ENCODE assay signal across 1 cellular context in the genomic region with DNA sequence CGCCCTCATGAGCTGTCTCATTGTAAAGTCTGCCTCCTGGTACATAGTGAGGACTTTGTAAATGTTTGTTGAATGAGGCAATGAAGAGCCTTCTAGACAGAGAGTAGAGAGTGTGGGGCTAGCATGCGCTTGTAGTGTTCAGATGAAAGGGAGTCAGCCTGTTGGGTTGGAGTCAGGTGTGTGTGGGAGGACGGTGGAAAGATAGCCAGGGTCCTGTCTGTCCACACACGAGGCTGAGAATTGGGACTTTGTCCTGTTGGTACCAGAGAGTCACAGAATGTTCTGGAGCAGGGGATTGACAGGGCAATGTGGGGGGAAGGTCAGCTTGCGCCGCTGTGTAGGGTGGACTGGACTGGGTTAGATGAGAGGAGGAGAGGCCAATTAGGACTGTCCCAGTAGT.
TF ChIP-seq lines count a peak whose summit lies in the region.

No MANE protein-coding gene starts in this region.

TF ChIP-seq in HepG2, 621 proteins besides CTCF, POLR2A, EP300 and RAD21 (continued from another document and continues in another):
- TF ChIP-seq, protein P1, sequence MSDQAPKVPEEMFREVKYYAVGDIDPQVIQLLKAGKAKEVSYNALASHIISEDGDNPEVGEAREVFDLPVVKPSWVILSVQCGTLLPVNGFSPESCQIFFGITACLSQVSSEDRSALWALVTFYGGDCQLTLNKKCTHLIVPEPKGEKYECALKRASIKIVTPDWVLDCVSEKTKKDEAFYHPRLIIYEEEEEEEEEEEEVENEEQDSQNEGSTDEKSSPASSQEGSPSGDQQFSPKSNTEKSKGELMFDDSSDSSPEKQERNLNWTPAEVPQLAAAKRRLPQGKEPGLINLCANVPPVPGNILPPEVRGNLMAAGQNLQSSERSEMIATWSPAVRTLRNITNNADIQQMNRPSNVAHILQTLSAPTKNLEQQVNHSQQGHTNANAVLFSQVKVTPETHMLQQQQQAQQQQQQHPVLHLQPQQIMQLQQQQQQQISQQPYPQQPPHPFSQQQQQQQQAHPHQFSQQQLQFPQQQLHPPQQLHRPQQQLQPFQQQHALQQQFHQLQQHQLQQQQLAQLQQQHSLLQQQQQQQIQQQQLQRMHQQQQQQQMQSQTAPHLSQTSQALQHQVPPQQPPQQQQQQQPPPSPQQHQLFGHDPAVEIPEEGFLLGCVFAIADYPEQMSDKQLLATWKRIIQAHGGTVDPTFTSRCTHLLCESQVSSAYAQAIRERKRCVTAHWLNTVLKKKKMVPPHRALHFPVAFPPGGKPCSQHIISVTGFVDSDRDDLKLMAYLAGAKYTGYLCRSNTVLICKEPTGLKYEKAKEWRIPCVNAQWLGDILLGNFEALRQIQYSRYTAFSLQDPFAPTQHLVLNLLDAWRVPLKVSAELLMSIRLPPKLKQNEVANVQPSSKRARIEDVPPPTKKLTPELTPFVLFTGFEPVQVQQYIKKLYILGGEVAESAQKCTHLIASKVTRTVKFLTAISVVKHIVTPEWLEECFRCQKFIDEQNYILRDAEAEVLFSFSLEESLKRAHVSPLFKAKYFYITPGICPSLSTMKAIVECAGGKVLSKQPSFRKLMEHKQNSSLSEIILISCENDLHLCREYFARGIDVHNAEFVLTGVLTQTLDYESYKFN (CRISPR knock-in tag; conservative IDR thresholded peaks at IDR 0.05) = no peak
- 0 out of 2 replicates have a peak, but pooled peaks have one; percentile 49 for TF ChIP-seq ZNF572 (CRISPR knock-in tag; IDR thresholded peaks at IDR 0.05)
- TF ChIP-seq, protein P2, sequence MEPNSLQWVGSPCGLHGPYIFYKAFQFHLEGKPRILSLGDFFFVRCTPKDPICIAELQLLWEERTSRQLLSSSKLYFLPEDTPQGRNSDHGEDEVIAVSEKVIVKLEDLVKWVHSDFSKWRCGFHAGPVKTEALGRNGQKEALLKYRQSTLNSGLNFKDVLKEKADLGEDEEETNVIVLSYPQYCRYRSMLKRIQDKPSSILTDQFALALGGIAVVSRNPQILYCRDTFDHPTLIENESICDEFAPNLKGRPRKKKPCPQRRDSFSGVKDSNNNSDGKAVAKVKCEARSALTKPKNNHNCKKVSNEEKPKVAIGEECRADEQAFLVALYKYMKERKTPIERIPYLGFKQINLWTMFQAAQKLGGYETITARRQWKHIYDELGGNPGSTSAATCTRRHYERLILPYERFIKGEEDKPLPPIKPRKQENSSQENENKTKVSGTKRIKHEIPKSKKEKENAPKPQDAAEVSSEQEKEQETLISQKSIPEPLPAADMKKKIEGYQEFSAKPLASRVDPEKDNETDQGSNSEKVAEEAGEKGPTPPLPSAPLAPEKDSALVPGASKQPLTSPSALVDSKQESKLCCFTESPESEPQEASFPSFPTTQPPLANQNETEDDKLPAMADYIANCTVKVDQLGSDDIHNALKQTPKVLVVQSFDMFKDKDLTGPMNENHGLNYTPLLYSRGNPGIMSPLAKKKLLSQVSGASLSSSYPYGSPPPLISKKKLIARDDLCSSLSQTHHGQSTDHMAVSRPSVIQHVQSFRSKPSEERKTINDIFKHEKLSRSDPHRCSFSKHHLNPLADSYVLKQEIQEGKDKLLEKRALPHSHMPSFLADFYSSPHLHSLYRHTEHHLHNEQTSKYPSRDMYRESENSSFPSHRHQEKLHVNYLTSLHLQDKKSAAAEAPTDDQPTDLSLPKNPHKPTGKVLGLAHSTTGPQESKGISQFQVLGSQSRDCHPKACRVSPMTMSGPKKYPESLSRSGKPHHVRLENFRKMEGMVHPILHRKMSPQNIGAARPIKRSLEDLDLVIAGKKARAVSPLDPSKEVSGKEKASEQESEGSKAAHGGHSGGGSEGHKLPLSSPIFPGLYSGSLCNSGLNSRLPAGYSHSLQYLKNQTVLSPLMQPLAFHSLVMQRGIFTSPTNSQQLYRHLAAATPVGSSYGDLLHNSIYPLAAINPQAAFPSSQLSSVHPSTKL (CRISPR knock-in tag; IDR thresholded peaks at IDR 0.05) = peak; percentile 42
- TF ChIP-seq, protein P3, sequence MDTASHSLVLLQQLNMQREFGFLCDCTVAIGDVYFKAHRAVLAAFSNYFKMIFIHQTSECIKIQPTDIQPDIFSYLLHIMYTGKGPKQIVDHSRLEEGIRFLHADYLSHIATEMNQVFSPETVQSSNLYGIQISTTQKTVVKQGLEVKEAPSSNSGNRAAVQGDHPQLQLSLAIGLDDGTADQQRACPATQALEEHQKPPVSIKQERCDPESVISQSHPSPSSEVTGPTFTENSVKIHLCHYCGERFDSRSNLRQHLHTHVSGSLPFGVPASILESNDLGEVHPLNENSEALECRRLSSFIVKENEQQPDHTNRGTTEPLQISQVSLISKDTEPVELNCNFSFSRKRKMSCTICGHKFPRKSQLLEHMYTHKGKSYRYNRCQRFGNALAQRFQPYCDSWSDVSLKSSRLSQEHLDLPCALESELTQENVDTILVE (CRISPR knock-in tag; IDR thresholded peaks at IDR 0.05) = no peak
- TF ChIP-seq ZNF567 (CRISPR knock-in tag; IDR thresholded peaks at IDR 0.05; ENCODE audit: borderline replicate concordance) = peak; percentile 61; the same call in 1 of the 2 replicates
- TF ChIP-seq, protein P4, sequence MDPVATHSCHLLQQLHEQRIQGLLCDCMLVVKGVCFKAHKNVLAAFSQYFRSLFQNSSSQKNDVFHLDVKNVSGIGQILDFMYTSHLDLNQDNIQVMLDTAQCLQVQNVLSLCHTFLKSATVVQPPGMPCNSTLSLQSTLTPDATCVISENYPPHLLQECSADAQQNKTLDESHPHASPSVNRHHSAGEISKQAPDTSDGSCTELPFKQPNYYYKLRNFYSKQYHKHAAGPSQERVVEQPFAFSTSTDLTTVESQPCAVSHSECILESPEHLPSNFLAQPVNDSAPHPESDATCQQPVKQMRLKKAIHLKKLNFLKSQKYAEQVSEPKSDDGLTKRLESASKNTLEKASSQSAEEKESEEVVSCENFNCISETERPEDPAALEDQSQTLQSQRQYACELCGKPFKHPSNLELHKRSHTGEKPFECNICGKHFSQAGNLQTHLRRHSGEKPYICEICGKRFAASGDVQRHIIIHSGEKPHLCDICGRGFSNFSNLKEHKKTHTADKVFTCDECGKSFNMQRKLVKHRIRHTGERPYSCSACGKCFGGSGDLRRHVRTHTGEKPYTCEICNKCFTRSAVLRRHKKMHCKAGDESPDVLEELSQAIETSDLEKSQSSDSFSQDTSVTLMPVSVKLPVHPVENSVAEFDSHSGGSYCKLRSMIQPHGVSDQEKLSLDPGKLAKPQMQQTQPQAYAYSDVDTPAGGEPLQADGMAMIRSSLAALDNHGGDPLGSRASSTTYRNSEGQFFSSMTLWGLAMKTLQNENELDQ (CRISPR knock-in tag; IDR thresholded peaks at IDR 0.05; ENCODE audit: borderline replicate concordance) = no peak
- peak; percentile 6 for TF ChIP-seq TBL1XR1 (IDR thresholded peaks at IDR 0.05; ENCODE audit: borderline replicate concordance, low read length, partially characterized antibody)
- TF ChIP-seq LCORL (IDR thresholded peaks at IDR 0.05) = no peak
- 0 out of 2 replicates have a peak, but pooled peaks have one; percentile 52 for TF ChIP-seq LCORL (CRISPR knock-in tag; IDR thresholded peaks at IDR 0.05)
- TF ChIP-seq ZNF263 (CRISPR knock-in tag; IDR thresholded peaks at IDR 0.05) = peak; percentile 87
- 0 out of 2 replicates have a peak, but pooled peaks have one; percentile 47 for TF ChIP-seq ZBTB38 (CRISPR knock-in tag; IDR thresholded peaks at IDR 0.05)
- peak; percentile 48; the same call in 1 of the 2 replicates for TF ChIP-seq JUN (CRISPR knock-in tag; IDR thresholded peaks at IDR 0.05)
- TF ChIP-seq ZMYM3 (CRISPR knock-in tag; IDR thresholded peaks at IDR 0.05) = peak; percentile 7; the same call in 1 of the 2 replicates
- no peak for TF ChIP-seq PHF20 (CRISPR knock-in tag; IDR thresholded peaks at IDR 0.05)
- TF ChIP-seq ZMYM2 (CRISPR knock-in tag; IDR thresholded peaks at IDR 0.05) = 0 out of 2 replicates have a peak, but pooled peaks have one; percentile 36
- TF ChIP-seq, protein P5, sequence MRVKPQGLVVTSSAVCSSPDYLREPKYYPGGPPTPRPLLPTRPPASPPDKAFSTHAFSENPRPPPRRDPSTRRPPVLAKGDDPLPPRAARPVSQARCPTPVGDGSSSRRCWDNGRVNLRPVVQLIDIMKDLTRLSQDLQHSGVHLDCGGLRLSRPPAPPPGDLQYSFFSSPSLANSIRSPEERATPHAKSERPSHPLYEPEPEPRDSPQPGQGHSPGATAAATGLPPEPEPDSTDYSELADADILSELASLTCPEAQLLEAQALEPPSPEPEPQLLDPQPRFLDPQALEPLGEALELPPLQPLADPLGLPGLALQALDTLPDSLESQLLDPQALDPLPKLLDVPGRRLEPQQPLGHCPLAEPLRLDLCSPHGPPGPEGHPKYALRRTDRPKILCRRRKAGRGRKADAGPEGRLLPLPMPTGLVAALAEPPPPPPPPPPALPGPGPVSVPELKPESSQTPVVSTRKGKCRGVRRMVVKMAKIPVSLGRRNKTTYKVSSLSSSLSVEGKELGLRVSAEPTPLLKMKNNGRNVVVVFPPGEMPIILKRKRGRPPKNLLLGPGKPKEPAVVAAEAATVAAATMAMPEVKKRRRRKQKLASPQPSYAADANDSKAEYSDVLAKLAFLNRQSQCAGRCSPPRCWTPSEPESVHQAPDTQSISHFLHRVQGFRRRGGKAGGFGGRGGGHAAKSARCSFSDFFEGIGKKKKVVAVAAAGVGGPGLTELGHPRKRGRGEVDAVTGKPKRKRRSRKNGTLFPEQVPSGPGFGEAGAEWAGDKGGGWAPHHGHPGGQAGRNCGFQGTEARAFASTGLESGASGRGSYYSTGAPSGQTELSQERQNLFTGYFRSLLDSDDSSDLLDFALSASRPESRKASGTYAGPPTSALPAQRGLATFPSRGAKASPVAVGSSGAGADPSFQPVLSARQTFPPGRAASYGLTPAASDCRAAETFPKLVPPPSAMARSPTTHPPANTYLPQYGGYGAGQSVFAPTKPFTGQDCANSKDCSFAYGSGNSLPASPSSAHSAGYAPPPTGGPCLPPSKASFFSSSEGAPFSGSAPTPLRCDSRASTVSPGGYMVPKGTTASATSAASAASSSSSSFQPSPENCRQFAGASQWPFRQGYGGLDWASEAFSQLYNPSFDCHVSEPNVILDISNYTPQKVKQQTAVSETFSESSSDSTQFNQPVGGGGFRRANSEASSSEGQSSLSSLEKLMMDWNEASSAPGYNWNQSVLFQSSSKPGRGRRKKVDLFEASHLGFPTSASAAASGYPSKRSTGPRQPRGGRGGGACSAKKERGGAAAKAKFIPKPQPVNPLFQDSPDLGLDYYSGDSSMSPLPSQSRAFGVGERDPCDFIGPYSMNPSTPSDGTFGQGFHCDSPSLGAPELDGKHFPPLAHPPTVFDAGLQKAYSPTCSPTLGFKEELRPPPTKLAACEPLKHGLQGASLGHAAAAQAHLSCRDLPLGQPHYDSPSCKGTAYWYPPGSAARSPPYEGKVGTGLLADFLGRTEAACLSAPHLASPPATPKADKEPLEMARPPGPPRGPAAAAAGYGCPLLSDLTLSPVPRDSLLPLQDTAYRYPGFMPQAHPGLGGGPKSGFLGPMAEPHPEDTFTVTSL (CRISPR knock-in tag; IDR thresholded peaks at IDR 0.05; ENCODE audit: borderline replicate concordance) = 0 out of 2 replicates have a peak, but pooled peaks have one; percentile 30
- peak; percentile 51; the same call in 1 of the 2 replicates for TF ChIP-seq HDAC1 (CRISPR knock-in tag; IDR thresholded peaks at IDR 0.05)
- TF ChIP-seq, protein P6, sequence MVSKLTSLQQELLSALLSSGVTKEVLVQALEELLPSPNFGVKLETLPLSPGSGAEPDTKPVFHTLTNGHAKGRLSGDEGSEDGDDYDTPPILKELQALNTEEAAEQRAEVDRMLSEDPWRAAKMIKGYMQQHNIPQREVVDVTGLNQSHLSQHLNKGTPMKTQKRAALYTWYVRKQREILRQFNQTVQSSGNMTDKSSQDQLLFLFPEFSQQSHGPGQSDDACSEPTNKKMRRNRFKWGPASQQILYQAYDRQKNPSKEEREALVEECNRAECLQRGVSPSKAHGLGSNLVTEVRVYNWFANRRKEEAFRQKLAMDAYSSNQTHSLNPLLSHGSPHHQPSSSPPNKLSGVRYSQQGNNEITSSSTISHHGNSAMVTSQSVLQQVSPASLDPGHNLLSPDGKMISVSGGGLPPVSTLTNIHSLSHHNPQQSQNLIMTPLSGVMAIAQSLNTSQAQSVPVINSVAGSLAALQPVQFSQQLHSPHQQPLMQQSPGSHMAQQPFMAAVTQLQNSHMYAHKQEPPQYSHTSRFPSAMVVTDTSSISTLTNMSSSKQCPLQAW (CRISPR knock-in tag; IDR thresholded peaks at IDR 0.05) = 0 out of 2 replicates have a peak, but pooled peaks have one; percentile 24
- no peak for TF ChIP-seq ONECUT2 (CRISPR knock-in tag; IDR thresholded peaks at IDR 0.05)
- TF ChIP-seq MED1 (CRISPR knock-in tag; IDR thresholded peaks at IDR 0.05) = peak; percentile 40; the same call in 1 of the 2 replicates
- TF ChIP-seq SAP130 (CRISPR knock-in tag; IDR thresholded peaks at IDR 0.05; ENCODE audit: low read depth) = peak; percentile 42; the same call in 1 of the 2 replicates
- TF ChIP-seq, protein P7, sequence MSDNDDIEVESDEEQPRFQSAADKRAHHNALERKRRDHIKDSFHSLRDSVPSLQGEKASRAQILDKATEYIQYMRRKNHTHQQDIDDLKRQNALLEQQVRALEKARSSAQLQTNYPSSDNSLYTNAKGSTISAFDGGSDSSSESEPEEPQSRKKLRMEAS (IDR thresholded peaks at IDR 0.05) = peak; percentile 58; the same call in 1 of the 2 replicates
- TF ChIP-seq KLF9 (CRISPR knock-in tag; IDR thresholded peaks at IDR 0.05; ENCODE audit: low read depth) = no peak
- TF ChIP-seq MYC (CRISPR knock-in tag; IDR thresholded peaks at IDR 0.05; ENCODE audit: borderline replicate concordance) = 0 out of 2 replicates have a peak, but pooled peaks have one; percentile 15
- TF ChIP-seq ZNF644 (CRISPR knock-in tag; IDR thresholded peaks at IDR 0.05; ENCODE audit: low read depth) = 0 out of 2 replicates have a peak, but pooled peaks have one; percentile 23
- TF ChIP-seq ZNF3 (CRISPR knock-in tag; IDR thresholded peaks at IDR 0.05) = 0 out of 2 replicates have a peak, but pooled peaks have one; percentile 69
- TF ChIP-seq HNF4G (IDR thresholded peaks at IDR 0.05; ENCODE audit: borderline replicate concordance, low read depth, low read length) = 0 out of 2 replicates have a peak, but pooled peaks have one; percentile 39
- no peak for TF ChIP-seq HNF4G (CRISPR knock-in tag; IDR thresholded peaks at IDR 0.05; ENCODE audit: borderline replicate concordance, low read depth)
- TF ChIP-seq CHCHD3 (CRISPR knock-in tag; IDR thresholded peaks at IDR 0.05) = no peak
- peak; percentile 45; the same call in 1 of the 2 replicates for TF ChIP-seq NFKB2 (CRISPR knock-in tag; IDR thresholded peaks at IDR 0.05; ENCODE audit: borderline replicate concordance)
- TF ChIP-seq, protein P8, sequence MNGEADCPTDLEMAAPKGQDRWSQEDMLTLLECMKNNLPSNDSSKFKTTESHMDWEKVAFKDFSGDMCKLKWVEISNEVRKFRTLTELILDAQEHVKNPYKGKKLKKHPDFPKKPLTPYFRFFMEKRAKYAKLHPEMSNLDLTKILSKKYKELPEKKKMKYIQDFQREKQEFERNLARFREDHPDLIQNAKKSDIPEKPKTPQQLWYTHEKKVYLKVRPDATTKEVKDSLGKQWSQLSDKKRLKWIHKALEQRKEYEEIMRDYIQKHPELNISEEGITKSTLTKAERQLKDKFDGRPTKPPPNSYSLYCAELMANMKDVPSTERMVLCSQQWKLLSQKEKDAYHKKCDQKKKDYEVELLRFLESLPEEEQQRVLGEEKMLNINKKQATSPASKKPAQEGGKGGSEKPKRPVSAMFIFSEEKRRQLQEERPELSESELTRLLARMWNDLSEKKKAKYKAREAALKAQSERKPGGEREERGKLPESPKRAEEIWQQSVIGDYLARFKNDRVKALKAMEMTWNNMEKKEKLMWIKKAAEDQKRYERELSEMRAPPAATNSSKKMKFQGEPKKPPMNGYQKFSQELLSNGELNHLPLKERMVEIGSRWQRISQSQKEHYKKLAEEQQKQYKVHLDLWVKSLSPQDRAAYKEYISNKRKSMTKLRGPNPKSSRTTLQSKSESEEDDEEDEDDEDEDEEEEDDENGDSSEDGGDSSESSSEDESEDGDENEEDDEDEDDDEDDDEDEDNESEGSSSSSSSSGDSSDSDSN (CRISPR knock-in tag; IDR thresholded peaks at IDR 0.05) = peak; percentile 38; the same call in 1 of the 2 replicates
- TF ChIP-seq ZNF10 (CRISPR knock-in tag; IDR thresholded peaks at IDR 0.05; ENCODE audit: borderline replicate concordance, low read depth) = 0 out of 2 replicates have a peak, but pooled peaks have one; percentile 48
- TF ChIP-seq TEAD3 (CRISPR knock-in tag; optimal IDR thresholded peaks at IDR 0.05; ENCODE audit: borderline replicate concordance) = peak; percentile 23
